8 cellular contexts compared by ENCODE assay signal in the genomic region with DNA sequence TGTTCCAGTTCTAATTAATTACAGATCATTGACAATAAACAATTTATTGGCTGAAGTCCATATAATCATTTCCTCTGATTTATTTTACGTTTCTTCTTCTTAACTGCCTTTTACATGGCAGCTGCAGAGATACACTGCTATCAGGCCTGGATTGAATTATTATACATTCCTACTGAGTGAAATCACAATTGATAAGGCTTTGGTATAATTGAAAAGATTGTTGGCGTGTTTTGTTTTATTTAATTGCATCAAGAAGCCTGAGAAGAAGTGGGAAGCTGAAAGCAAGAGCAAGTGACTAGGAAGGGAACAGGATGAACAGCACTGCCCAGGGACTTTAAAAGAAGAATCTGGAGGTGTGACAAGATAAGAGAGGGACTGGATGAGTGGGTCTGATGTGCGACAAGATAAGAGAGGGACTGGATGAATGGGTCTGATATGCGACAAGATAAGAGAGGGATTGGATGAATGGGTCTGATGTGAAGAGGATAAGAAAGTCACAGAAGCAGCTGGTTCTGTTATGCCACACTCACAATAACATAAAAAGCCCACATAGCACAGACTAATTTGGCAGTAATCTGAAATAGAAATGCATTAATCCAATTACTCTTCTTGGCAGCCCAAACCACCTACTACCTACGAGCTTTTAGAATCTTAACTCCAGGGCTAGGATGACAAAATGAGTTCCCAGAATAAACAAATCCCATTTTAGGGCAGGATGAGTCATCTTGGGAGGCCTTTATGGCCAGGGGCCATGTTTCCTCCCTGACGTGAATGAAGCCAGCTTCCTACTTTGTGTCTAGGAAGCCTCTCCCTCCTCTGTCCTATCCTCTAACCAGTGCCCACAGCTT.
DNase-seq lines count a peak whose midpoint lies in the region; ATAC-seq and TF ChIP-seq lines count a peak whose summit lies in the region.

No MANE protein-coding gene starts in this region.

- H2AK5ac ChIP-seq in trophoblast cell (ENCODE audit: low read length) = no peak overlapping the region

- H3K4me2 ChIP-seq in fibroblast of lung (ENCODE audit: extremely low read depth, insufficient read depth, low read length) = peak overlapping the region; percentile 61
- peak overlapping the region; percentile 31 for H3K4me2 ChIP-seq in trophoblast cell (ENCODE audit: low read length)

- DNase-seq in DMS53 treated with DMSO at 0.1 percent for 48 hours (lab: John Stamatoyannopoulos, UW; ENCODE audit: unreplicated experiment) (peak; percentile 69), NT2/D1 (ENCODE audit: low read depth, low spot score) (peak; percentile 15), fibroblast of lung (ENCODE audit: low read depth in 2 of 2) (peak; percentile 93 to 94), trophoblast cell (peak; percentile 81 to 93), stomach (no peak)

- no peak overlapping the region for H2BK12ac ChIP-seq in trophoblast cell (ENCODE audit: low read length)

- H2BK120ac ChIP-seq in trophoblast cell (ENCODE audit: insufficient read depth, low read length, poor library complexity) = no peak overlapping the region

- H3K23ac ChIP-seq in trophoblast cell (ENCODE audit: low read length) = no peak overlapping the region

- H3K79me1 ChIP-seq in trophoblast cell (ENCODE audit: low read length) = no peaks in the 10 kb centered on the region

- TF ChIP-seq CTCF in fibroblast of lung (conservative IDR thresholded peaks at IDR 0.05 in 1 of 2, IDR thresholded peaks at IDR 0.05 in 1 of 2; ENCODE audit: low read depth in 1 of 2, low read length in 2 of 2) = no peak
- TF ChIP-seq CTCF in stomach (IDR thresholded peaks at IDR 0.05) = no peak

- H3K36me3 ChIP-seq in NT2/D1 (ENCODE audit: insufficient read depth, insufficient read length, low read length) = no peaks in the 10 kb centered on the region
- no peaks in the 10 kb centered on the region for H3K36me3 ChIP-seq in fibroblast of lung (ENCODE audit: control insufficient read depth, insufficient read depth, low read length)
- H3K36me3 ChIP-seq in trophoblast cell (ENCODE audit: control insufficient read depth in 1 of 2, insufficient read depth in 2 of 2, low read length in 2 of 2) = no peaks in the 10 kb centered on the region
- H3K36me3 ChIP-seq in stomach = no peaks in the 10 kb centered on the region

- TF ChIP-seq POLR2A in stomach (IDR thresholded peaks at IDR 0.05) = no peak

- H3K27ac ChIP-seq in fibroblast of lung (ENCODE audit: insufficient read depth, low read length) (no peak overlapping the region), trophoblast cell (ENCODE audit: low read depth, low read length) (peak overlapping the region; percentile 43), stomach (no peak overlapping the region)

- H3K18ac ChIP-seq in trophoblast cell (ENCODE audit: low read length) = no peak overlapping the region

- no peak overlapping the region for H4K12ac ChIP-seq in trophoblast cell (ENCODE audit: low read depth, low read length)

- H3K4ac ChIP-seq in trophoblast cell (ENCODE audit: low read depth, low read length) = no peak overlapping the region

- H2AFZ ChIP-seq in fibroblast of lung (ENCODE audit: low read length) (peak overlapping the region; percentile 47), trophoblast cell (ENCODE audit: insufficient read depth, low read length, poor library complexity) (no peak overlapping the region)

- ATAC-seq in HG03521 (IDR thresholded peaks at IDR 0.05; ENCODE audit: unreplicated experiment) = no peak
- ATAC-seq in HG02571 (IDR thresholded peaks at IDR 0.05; ENCODE audit: unreplicated experiment) = no peak
- ATAC-seq in HG02852 (IDR thresholded peaks at IDR 0.05; ENCODE audit: unreplicated experiment) = no peak

- TF ChIP-seq EP300 in stomach (IDR thresholded peaks at IDR 0.05) = no peak

- no peak overlapping the region for H4K8ac ChIP-seq in trophoblast cell (ENCODE audit: low read depth, low read length)

- no CpG with 5 or more reads among the region's 6 CpGs for WGBS in trophoblast cell (ENCODE audit: extremely low coverage, insufficient coverage, insufficient read length)
- 26 to 33% (median 27%) methylated on average over 6 of the region's 6 CpGs for WGBS in stomach, 5 donors

- H3K4me1 ChIP-seq in NT2/D1 (ENCODE audit: insufficient read depth, insufficient read length) (no peaks in the 10 kb centered on the region), fibroblast of lung (ENCODE audit: control insufficient read depth, extremely low read depth, insufficient read depth, low read length) (peaks cover 5% of the 10 kb centered on the region), trophoblast cell (ENCODE audit: control insufficient read depth in 1 of 2, insufficient read depth in 2 of 2, low read length in 2 of 2) (peaks cover 0 to 2% of the 10 kb centered on the region in 2 experiments), stomach (peaks cover 0 to 9% (median 0%) of the 10 kb centered on the region in 4 donors)

- H3K79me2 ChIP-seq in fibroblast of lung (ENCODE audit: control insufficient read depth, insufficient read depth, low read length) (no peaks in the 10 kb centered on the region), trophoblast cell (ENCODE audit: control insufficient read depth, insufficient read depth, low read length, poor library complexity) (no peaks in the 10 kb centered on the region)

- no peak overlapping the region for H4K91ac ChIP-seq in trophoblast cell (ENCODE audit: low read depth, low read length)

- no peak overlapping the region for H3K9ac ChIP-seq in NT2/D1 (ENCODE audit: insufficient read length, low read depth)
- H3K9ac ChIP-seq in fibroblast of lung (ENCODE audit: insufficient read depth, low read length) = no peak overlapping the region
- H3K9ac ChIP-seq in trophoblast cell (ENCODE audit: low read length) = no peak overlapping the region

- H2BK5ac ChIP-seq in trophoblast cell (ENCODE audit: low read depth, low read length, poor library complexity) = no peak overlapping the region

- H3K4me3 ChIP-seq in NT2/D1 (ENCODE audit: insufficient read length, low read depth) = no peak overlapping the region
- H3K4me3 ChIP-seq in fibroblast of lung (replicated peaks in 1 of 4; ENCODE audit: control extremely low read depth in 1 of 4, insufficient read depth in 1 of 4, low read depth in 3 of 4, low read length in 4 of 4) = no peak overlapping the region
- no peak overlapping the region for H3K4me3 ChIP-seq in trophoblast cell (ENCODE audit: low read depth, low read length)
- H3K4me3 ChIP-seq in stomach = no peak overlapping the region

- H4K20me1 ChIP-seq in fibroblast of lung (ENCODE audit: control insufficient read depth, extremely low read depth, insufficient read depth, low read length) = no peaks in the 10 kb centered on the region

- H3K27me3 ChIP-seq in NT2/D1 (ENCODE audit: insufficient read depth, insufficient read length) = no peaks in the 10 kb centered on the region
- H3K27me3 ChIP-seq in fibroblast of lung (ENCODE audit: control insufficient read depth, insufficient read depth, low read length) = no peaks in the 10 kb centered on the region
- H3K27me3 ChIP-seq in trophoblast cell (ENCODE audit: insufficient read depth, low read length) = no peaks in the 10 kb centered on the region
- no peaks in the 10 kb centered on the region for H3K27me3 ChIP-seq in stomach

- peaks cover 10% of the 10 kb centered on the region; the same call in 1 of the 2 replicates for H3K9me3 ChIP-seq in NT2/D1 (ENCODE audit: insufficient read depth, low read length)
- H3K9me3 ChIP-seq in fibroblast of lung (ENCODE audit: control insufficient read depth, insufficient read depth, low read depth, low read length) = no peaks in the 10 kb centered on the region
- no peaks in the 10 kb centered on the region for H3K9me3 ChIP-seq in trophoblast cell (ENCODE audit: insufficient read depth, low read depth, low read length)
- H3K9me3 ChIP-seq in stomach = no peaks in the 10 kb centered on the region

- intact Hi-C loops in stomach (cut with DNase I; ENCODE audit: low total_unique reads) = no loop called here

- no peak overlapping the region for H3K14ac ChIP-seq in trophoblast cell (ENCODE audit: low read length)
